In the genomic region with DNA sequence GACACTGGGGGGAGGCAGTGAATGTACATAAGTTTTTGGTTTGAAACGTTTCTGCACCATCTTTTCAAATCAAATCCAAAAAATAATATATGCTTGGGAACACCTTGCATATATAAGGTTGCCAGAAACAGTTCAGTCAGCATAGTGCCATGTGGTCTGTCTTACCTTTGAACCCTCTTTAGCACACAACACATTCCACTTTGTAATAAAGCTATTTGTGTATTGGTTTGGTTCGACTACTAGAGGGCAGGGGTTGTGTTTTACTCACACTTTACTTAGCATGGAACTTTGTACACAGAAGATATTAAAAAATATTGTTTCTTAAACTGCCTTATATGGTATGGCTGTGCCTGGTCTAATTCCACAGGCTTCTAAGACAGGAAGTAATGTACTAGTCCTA, we compare ENCODE assay signal across 1 cellular context.
TF ChIP-seq lines count a peak whose summit lies in the region.

No MANE protein-coding gene starts in this region.

TF ChIP-seq in HepG2, 621 proteins besides CTCF, POLR2A, EP300 and RAD21:
- TF ChIP-seq SRF (IDR thresholded peaks at IDR 0.05; ENCODE audit: low read depth, low read length) (peak; percentile 82), HNF4G (IDR thresholded peaks at IDR 0.05; ENCODE audit: borderline replicate concordance, low read depth, low read length) (peak; percentile 38; the same call in 1 of the 2 replicates), HNF4G (CRISPR knock-in tag; IDR thresholded peaks at IDR 0.05; ENCODE audit: borderline replicate concordance, low read depth) (no peak), NCOA1 (CRISPR knock-in tag; IDR thresholded peaks at IDR 0.05) (no peak), HNF4A (CRISPR knock-in tag; IDR thresholded peaks at IDR 0.05) (peak; percentile 53; the same call in 1 of the 2 replicates), FOXJ3 (CRISPR knock-in tag; IDR thresholded peaks at IDR 0.05; ENCODE audit: borderline replicate concordance) (no peak), SAP130 (CRISPR knock-in tag; IDR thresholded peaks at IDR 0.05; ENCODE audit: low read depth) (peak; percentile 27; the same call in 1 of the 2 replicates), RFXANK (CRISPR knock-in tag; IDR thresholded peaks at IDR 0.05) (no peak)
- TF ChIP-seq, protein P1, sequence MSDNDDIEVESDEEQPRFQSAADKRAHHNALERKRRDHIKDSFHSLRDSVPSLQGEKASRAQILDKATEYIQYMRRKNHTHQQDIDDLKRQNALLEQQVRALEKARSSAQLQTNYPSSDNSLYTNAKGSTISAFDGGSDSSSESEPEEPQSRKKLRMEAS (IDR thresholded peaks at IDR 0.05): peak; percentile 51; the same call in 1 of the 2 replicates
